Comparison of ENCODE assay signal across 16 cellular contexts in genomic region chr4:176308441-176308840, GRCh38. TPM values are rescaled to one million over a fixed set of nuclear protein-coding genes. Genes with fewer than 3 reads are reported as not detected.
DNase-seq lines count a peak whose midpoint lies in the region; ATAC-seq and TF ChIP-seq lines count a peak whose summit lies in the region.
"Had no signal": no experiment of that assay in that cellular context is flagged by ENCODE, and none has a peak within 500 bp of the region (broad histone marks: within the 10 kb centered on the region; RNA-seq: fewer than 3 reads in every experiment).

No MANE protein-coding gene starts in this region.

- peaks cover 2% of the 10 kb centered on the region for H3K27me3 Mint-ChIP-seq in mesothelial cell of epicardium (ENCODE audit: low read depth)
- H3K27me3 Mint-ChIP-seq: brain had no signal

- no peak for DNase-seq in iPS-NIHi11 (ENCODE audit: low spot score)
- DNase-seq in mesothelial cell of epicardium (ENCODE audit: low spot score in 2 of 2, unreplicated experiment in 2 of 2): no peak
- DNase-seq in NCI-H187 treated with DMSO at 0.1 percent for 48 hours (lab: John Stamatoyannopoulos, UW): no peak
- DNase-seq in T-helper 9 cell: no peak
- DNase-seq: activated gamma-delta T cell treated with Interleukin-2 at 50 U/mL for 16 hours; CD8-positive, alpha-beta memory T cell; effector memory CD4-positive, alpha-beta T cell; foreskin keratinocyte; GDM1; NCI-H2227 treated with DMSO at 0.1 percent for 48 hours; PC-3 had no signal

- no peak overlapping the region for H3K4me3 Mint-ChIP-seq in mesothelial cell of epicardium
- H3K4me3 Mint-ChIP-seq: brain; CD8-positive, alpha-beta memory T cell; type B pancreatic cell had no signal

- H3K4me1 Mint-ChIP-seq in mesothelial cell of epicardium: no peaks in the 10 kb centered on the region
- H3K4me1 Mint-ChIP-seq: brain; CD8-positive, alpha-beta memory T cell had no signal

- no peaks in the 10 kb centered on the region for H3K36me3 Mint-ChIP-seq in mesothelial cell of epicardium
- H3K36me3 Mint-ChIP-seq: brain; CD8-positive, alpha-beta memory T cell; type B pancreatic cell had no signal

- no peaks in the 10 kb centered on the region for H3K9me3 Mint-ChIP-seq in mesothelial cell of epicardium
- H3K9me3 Mint-ChIP-seq: brain, type B pancreatic cell had no signal

- ATAC-seq in GM19372 (IDR thresholded peaks at IDR 0.05; ENCODE audit: low read depth, unreplicated experiment): peak; percentile 37
- peak; percentile 51 for ATAC-seq in HG02623 (IDR thresholded peaks at IDR 0.05; ENCODE audit: unreplicated experiment)
- peak; percentile 48 for ATAC-seq in HG03354 (IDR thresholded peaks at IDR 0.05; ENCODE audit: poor library complexity, severe bottlenecking, unreplicated experiment)
- ATAC-seq: foreskin keratinocyte, PC-3 had no signal

- no peak overlapping the region for H3K27ac Mint-ChIP-seq in mesothelial cell of epicardium
- H3K27ac Mint-ChIP-seq: brain; CD8-positive, alpha-beta memory T cell; type B pancreatic cell had no signal

- TF ChIP-seq CTCF in mesothelial cell of epicardium (IDR thresholded peaks at IDR 0.05; ENCODE audit: unreplicated experiment): no peak

RNA-seq across cellular contexts. Expression of gene SPCS3, which starts 11.3 kb away (rescaled TPM):
- 107 to 114 TPM (median 113 TPM) in 3 replicates for total RNA-seq in mesothelial cell of epicardium

RNA-seq across cellular contexts. Expression of gene ASB5, which starts 39.4 kb away (rescaled TPM):
- total RNA-seq in mesothelial cell of epicardium: not detected in 3 replicates
- total RNA-seq: CD8-positive, alpha-beta memory T cell; foreskin keratinocyte; PC-3 had no signal
